In genomic region chr11:109303342-109303741, GRCh38 we compare ENCODE assay signal across 20 cellular contexts.
A peak's percentile ranks its signal among the peaks of the same experiment; 100 is the strongest.
DNase-seq lines count a peak whose midpoint lies in the region; ATAC-seq, FAIRE-seq and TF ChIP-seq lines count a peak whose summit lies in the region.
"Had no signal": no experiment of that assay in that cellular context is flagged by ENCODE, and none has a peak within 500 bp of the region (broad histone marks: within the 10 kb centered on the region; RNA-seq: fewer than 3 reads in every experiment).

No MANE protein-coding gene starts in this region.

- POLR2A ChIA-PET in A549 (lab: Yijun Ruan, JAX): no interaction called here
- POLR2A ChIA-PET in WTC11 (lab: Charles Lee): no interaction called here

- H3K4me1 Mint-ChIP-seq in GM23338 (peaks cover 18% of the 10 kb centered on the region; the same call in 2 of the 3 replicates), WTC11 (peaks cover 18% of the 10 kb centered on the region)

- H3K4me3 ChIP-seq in A549: no peak overlapping the region
- H3K4me3 ChIP-seq in GM23338: no peak overlapping the region
- H3K4me3 ChIP-seq: K562 had no signal

- no peaks in the 10 kb centered on the region for H4K20me1 ChIP-seq in GM23338 (replicated peaks; ENCODE audit: insufficient read depth)

- FAIRE-seq in A549 (lab: Jason Lieb, UNC): no peak
- FAIRE-seq: GM12891, K562, RCC 7860 had no signal

- CTCF ChIA-PET in A549 (lab: Yijun Ruan, JAX): no interaction called here
- CTCF ChIA-PET in WTC11 (lab: Charles Lee): no interaction called here

- ATAC-seq in A549 (peak; percentile 24 to 59; a peak in 3 of 6 replicates), GM23338 (no peak), WTC11 (no peak)
- ATAC-seq: K562 had no signal

- H3K27me3 Mint-ChIP-seq in GM23338 (ENCODE audit: insufficient read depth, low read depth, poor library complexity): peaks cover 4% of the 10 kb centered on the region
- H3K27me3 Mint-ChIP-seq in WTC11 (ENCODE audit: low read depth): no peaks in the 10 kb centered on the region

- no peaks in the 10 kb centered on the region for H3F3A ChIP-seq in GM23338 (replicated peaks; ENCODE audit: low read depth)

- H3K4me3 Mint-ChIP-seq in GM23338: no peak overlapping the region
- no peak overlapping the region for H3K4me3 Mint-ChIP-seq in WTC11

- H3K9me3 Mint-ChIP-seq in GM23338 (no peaks in the 10 kb centered on the region), WTC11 (no peaks in the 10 kb centered on the region)

- H3K9me3 ChIP-seq in A549: no peaks in the 10 kb centered on the region

- no peak for TF ChIP-seq POLR2A in A549 (IDR thresholded peaks at IDR 0.05; ENCODE audit: low read length)

- no peak for TF ChIP-seq EP300 in A549 (IDR thresholded peaks at IDR 0.05)

- 0% methylated on average over 1 of the region's 1 CpG for WGBS in A549 (ENCODE audit: missing lambda C conversion rate)

- no peak overlapping the region; the same call in 1 of the 2 replicates for H2AFZ ChIP-seq in GM23338

- H3K79me2 ChIP-seq in GM23338 (replicated peaks; ENCODE audit: insufficient read depth): no peaks in the 10 kb centered on the region

- H3K36me3 Mint-ChIP-seq in GM23338 (ENCODE audit: low read depth) (no peaks in the 10 kb centered on the region), WTC11 (no peaks in the 10 kb centered on the region)

- DNase-seq in A549 (ENCODE audit: low read depth in 1 of 2, low spot score in 1 of 2) (peak in 1 of 2 experiments; percentile 11), DMS153 (lab: John Stamatoyannopoulos, UW) (peak; percentile 56), NCI-H2029 treated with DMSO at 0.1 percent for 48 hours (lab: John Stamatoyannopoulos, UW) (peak; percentile 34), epithelial cell of prostate (ENCODE audit: low read depth, low spot score) (peak; percentile 55), GM23338 (ENCODE audit: low spot score) (no peak), WTC11 (ENCODE audit: low spot score) (no peak), NCI-H1048 (lab: John Stamatoyannopoulos, UW) (no peak), NCI-H2227 (lab: John Stamatoyannopoulos, UW; ENCODE audit: unreplicated experiment) (no peak)
- DNase-seq: AML-193; GOT3; NCI-H1436; NCI-H1930; NCI-H526; NK-92 treated with Interleukin-12 subunit alpha and Interleukin-12 subunit beta, amount 100 ng/mL, for 24 hours; Right ventricle myocardium superior; SW 1271 had no signal

- H3K27ac Mint-ChIP-seq in GM23338 (no peak overlapping the region), WTC11 (no peak overlapping the region)

- TF ChIP-seq CTCF in A549 (IDR thresholded peaks at IDR 0.05): no peak
- no peak for TF ChIP-seq CTCF in GM23338 (conservative IDR thresholded peaks at IDR 0.05; ENCODE audit: low read depth in 2 of 2)
- TF ChIP-seq CTCF in WTC11 (IDR thresholded peaks at IDR 0.05): no peak

- H3K4me2 ChIP-seq in A549 (peak overlapping the region; percentile 32), GM23338 (no peak overlapping the region)

- H3K27me3 ChIP-seq in GM23338 (ENCODE audit: insufficient read depth): no peaks in the 10 kb centered on the region

- H3K27ac ChIP-seq in A549 (peak overlapping the region; percentile 32 to 45; a peak in 4 of 6 replicates), epithelial cell of prostate (peak overlapping the region; percentile 39), GM23338 (ENCODE audit: low read depth) (no peak overlapping the region)
- H3K27ac ChIP-seq: C4-2B had no signal

- H3K4me1 ChIP-seq in A549 (peaks cover 21% of the 10 kb centered on the region), GM23338 (ENCODE audit: insufficient read depth) (peaks cover 12% of the 10 kb centered on the region; the same call in 1 of the 2 replicates)

- no peak for TF ChIP-seq RAD21 in A549 (conservative IDR thresholded peaks at IDR 0.05 in 1 of 2, IDR thresholded peaks at IDR 0.05 in 1 of 2)

- H3K36me3 ChIP-seq in GM23338 (ENCODE audit: insufficient read depth): no peaks in the 10 kb centered on the region

- H3K9me2 ChIP-seq in GM23338 (ENCODE audit: insufficient read depth): no peaks in the 10 kb centered on the region

TF ChIP-seq in A549, 52 proteins besides CTCF, POLR2A, EP300 and RAD21:
- no peak for TF ChIP-seq RFX5 (IDR thresholded peaks at IDR 0.05)
- TF ChIP-seq FOSL2 (IDR thresholded peaks at IDR 0.05): peak; percentile 39; the same call in 1 of the 2 replicates
- no peak for TF ChIP-seq FOSL2 (CRISPR knock-in tag; IDR thresholded peaks at IDR 0.05)
- peak; percentile 54; the same call in 1 of the 2 replicates for TF ChIP-seq JUNB (IDR thresholded peaks at IDR 0.05)
TF ChIP-seq in A549: peak in this region for 2.

TF ChIP-seq in GM23338, 12 proteins besides CTCF, POLR2A, EP300 and RAD21 (continues in another document):
- TF ChIP-seq POLR2AphosphoS5 (IDR thresholded peaks at IDR 0.05; ENCODE audit: low read depth): no peak

TF ChIP-seq in WTC11, 78 proteins besides CTCF, POLR2A, EP300 and RAD21:
- no peak for TF ChIP-seq ERG (CRISPR knock-in tag; IDR thresholded peaks at IDR 0.05)
- TF ChIP-seq NR2C2 (CRISPR knock-in tag; IDR thresholded peaks at IDR 0.05): no peak
- no peak for TF ChIP-seq ATF3 (CRISPR knock-in tag; conservative IDR thresholded peaks at IDR 0.05)
- no peak for TF ChIP-seq GABPB1 (CRISPR knock-in tag; IDR thresholded peaks at IDR 0.05)
- TF ChIP-seq PRDM15 (CRISPR knock-in tag; IDR thresholded peaks at IDR 0.05): no peak
- TF ChIP-seq CREB1 (CRISPR knock-in tag; IDR thresholded peaks at IDR 0.05): no peak
- no peak for TF ChIP-seq ZNF232 (CRISPR knock-in tag; IDR thresholded peaks at IDR 0.05)
- TF ChIP-seq MXD4 (CRISPR knock-in tag; IDR thresholded peaks at IDR 0.05; ENCODE audit: borderline replicate concordance): no peak
- TF ChIP-seq ZBTB43 (CRISPR knock-in tag; IDR thresholded peaks at IDR 0.05): no peak
- TF ChIP-seq ATF1 (CRISPR knock-in tag; IDR thresholded peaks at IDR 0.05): no peak
- TF ChIP-seq NFE2L1 (CRISPR knock-in tag; IDR thresholded peaks at IDR 0.05): no peak
- no peak for TF ChIP-seq E2F5 (CRISPR knock-in tag; IDR thresholded peaks at IDR 0.05)
- TF ChIP-seq EMX1 (CRISPR knock-in tag; IDR thresholded peaks at IDR 0.05): no peak
- TF ChIP-seq ZNF416 (CRISPR knock-in tag; IDR thresholded peaks at IDR 0.05): no peak
- no peak for TF ChIP-seq GTF2I (CRISPR knock-in tag; conservative IDR thresholded peaks at IDR 0.05)

Comparison
In these comparisons a context has a peak if more than half of its experiments do, and no peak if none do; other contexts are left out.
1. ATAC-seq: peak in A549 (2 of 2); none in GM23338 (single experiment) and WTC11 (single experiment).
2. DNase-seq: peak in DMS153 (single experiment), NCI-H2029 treated with DMSO at 0.1 percent for 48 hours (single experiment) and epithelial cell of prostate (single experiment); none in GM23338 (single experiment), WTC11 (single experiment), NCI-H1048 (single experiment) and NCI-H2227 (single experiment).